In the genomic region with DNA sequence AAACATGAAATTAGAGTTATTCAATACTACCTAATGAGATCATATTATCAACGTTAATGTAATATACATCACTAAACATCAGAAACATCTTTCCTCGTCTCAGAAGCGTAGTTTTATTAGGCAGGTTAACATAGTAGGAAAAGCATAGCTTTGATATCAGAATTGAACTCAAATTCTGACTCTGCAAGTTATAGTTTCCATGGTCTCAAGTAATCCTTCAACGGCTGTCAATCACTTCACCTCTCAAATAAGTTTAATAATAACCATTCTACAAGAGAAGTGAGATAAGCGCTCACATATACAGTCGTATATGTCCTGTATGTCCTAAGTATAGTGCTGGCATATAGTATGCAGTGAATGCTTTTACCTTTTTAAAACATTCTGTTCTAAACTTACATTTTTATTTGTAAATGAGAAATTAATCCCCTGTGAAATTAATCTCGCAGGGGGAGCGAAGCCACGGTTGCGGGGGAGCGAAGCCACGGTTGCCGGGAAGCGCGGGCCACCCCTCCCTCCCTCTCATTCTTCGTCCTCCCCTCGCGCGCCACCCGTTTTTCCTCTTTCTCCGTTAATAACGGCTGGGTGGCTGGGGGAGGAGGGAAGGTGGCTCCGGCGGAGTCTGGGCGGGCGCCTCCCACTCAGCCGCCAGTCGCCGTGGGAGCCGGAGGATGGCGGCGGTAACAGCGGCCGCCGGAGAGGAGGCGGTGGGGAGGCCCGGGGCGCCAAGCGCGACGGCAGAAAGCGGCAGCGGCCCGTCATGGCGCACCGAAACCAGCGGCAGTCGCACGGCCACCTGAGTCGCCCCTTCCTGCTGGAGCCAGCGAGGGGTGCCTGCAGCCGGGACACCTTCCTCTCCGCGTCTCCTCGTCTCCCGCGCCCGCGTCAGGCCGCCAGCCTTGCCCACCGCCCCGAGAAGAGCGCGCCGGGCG, we compare ENCODE assay signal across 8 cellular contexts.
A peak's percentile ranks its signal among the peaks of the same experiment; 100 is the strongest.
DNase-seq lines count a peak whose midpoint lies in the region; ATAC-seq, FAIRE-seq and TF ChIP-seq lines count a peak whose summit lies in the region.
"Not testable (repeated sequence)": the region's sequence is repeated elsewhere in the genome, so short reads cannot be mapped to it uniquely, and the experiment has no call there.

No MANE protein-coding gene starts in this region.

- FAIRE-seq in GM12891 (lab: Jason Lieb, UNC): not testable (repeated sequence)

- H3K27ac ChIP-seq in adrenal gland (peak overlapping the region in 4 of 5 donors; percentile 80 to 97 (median 90)), tibial artery (peak overlapping the region; percentile 93 to 97)

- H3K4me1 ChIP-seq in adrenal gland (replicated peaks in 1 of 2); neuron (ENCODE audit: insufficient read depth, low read length): not testable (repeated sequence)
- H3K4me1 ChIP-seq in tibial artery: peaks cover 0 to 19% (median 2%) of the 10 kb centered on the region in 4 donors

- 2 to 5% (median 3%) methylated on average over 22 to 65 of the region's 66 CpGs for WGBS in adrenal gland, 4 donors

- not testable (repeated sequence) for TF ChIP-seq POLR2A in GM12891 (IDR thresholded peaks at IDR 0.05; ENCODE audit: low read depth, low read length)
- TF ChIP-seq POLR2A in adrenal gland (IDR thresholded peaks at IDR 0.05): peak in 1 of 2 donors; percentile 31

- DNase-seq in GM12891 (ENCODE audit: insufficient read length, low spot score) (peak; percentile 30), MG63 (peak; percentile 64), SKM-1 treated with dmso at 0.1 percent for 144 hours (lab: John Stamatoyannopoulos, UW; ENCODE audit: unreplicated experiment) (peak; percentile 14), adrenal gland (peak; percentile 30 to 61 (median 43)), Right ventricle myocardium superior (peak; percentile 55), tibial artery (peak; percentile 19 to 70)

- H3K9me3 ChIP-seq in MG63; adrenal gland (replicated peaks in 1 of 3); neuron (ENCODE audit: low read length); tibial artery: not testable (repeated sequence)

- not testable (repeated sequence) for H3K27me3 ChIP-seq in MG63; adrenal gland; neuron (ENCODE audit: insufficient read depth, low read length); tibial artery

- ATAC-seq in HG02588 (IDR thresholded peaks at IDR 0.05; ENCODE audit: unreplicated experiment) (peak; percentile 59), Right ventricle myocardium superior (ENCODE audit: poor library complexity) (peak; percentile 77)

- intact Hi-C loops in adrenal gland (cut with DNase I); Right ventricle myocardium superior (cut with DNase I); tibial artery (cut with DNase I; ENCODE audit: low total_unique reads): not testable (repeated sequence)

- TF ChIP-seq CTCF in adrenal gland (IDR thresholded peaks at IDR 0.05); tibial artery (IDR thresholded peaks at IDR 0.05): not testable (repeated sequence)

- H3K4me3 ChIP-seq in MG63: peak overlapping the region; percentile 60
- peak overlapping the region; percentile 68 to 93 (median 81) for H3K4me3 ChIP-seq in adrenal gland
- H3K4me3 ChIP-seq in neuron (ENCODE audit: low read length): peak overlapping the region; percentile 65
- H3K4me3 ChIP-seq in tibial artery: peak overlapping the region; percentile 90 to 91

- peak overlapping the region; percentile 76 for H2AFZ ChIP-seq in neuron (ENCODE audit: low read depth, low read length)

- H3K36me3 ChIP-seq in MG63; adrenal gland (replicated peaks in 1 of 2); neuron (ENCODE audit: insufficient read depth, low read length); tibial artery: not testable (repeated sequence)

TF ChIP-seq in GM12891, 5 proteins besides CTCF, POLR2A, EP300 and RAD21:
- TF ChIP-seq PAX5 (IDR thresholded peaks at IDR 0.05; ENCODE audit: insufficient read depth, low read length, severe bottlenecking): peak; percentile 22

Comparison
In these comparisons a context has a peak if more than half of its experiments do, and no peak if none do; other contexts are left out.
1. Peak in every context shown above with its lines: DNase-seq, ATAC-seq, H3K4me3 ChIP-seq and H3K27ac ChIP-seq.
2. DNase-seq: peak in every context shown above with its lines; median percentile 64 in MG63; 55 in Right ventricle myocardium superior; 44 in tibial artery; 43 in adrenal gland; 30 in GM12891; 14 in SKM-1 treated with dmso at 0.1 percent for 144 hours.